ENCODE assay signal across 16 cellular contexts in genomic region chr7:134083766-134084487, GRCh38. TPM values are rescaled to one million over a fixed set of nuclear protein-coding genes. Genes with fewer than 3 reads are reported as not detected.
A peak's percentile ranks its signal among the peaks of the same experiment; 100 is the strongest.
DNase-seq lines count a peak whose midpoint lies in the region; ATAC-seq, FAIRE-seq and TF ChIP-seq lines count a peak whose summit lies in the region.
"Had no signal": no experiment of that assay in that cellular context is flagged by ENCODE, and none has a peak within 500 bp of the region (broad histone marks: within the 10 kb centered on the region; RNA-seq: fewer than 3 reads in every experiment).

No MANE protein-coding gene starts in this region.

- H3K9me3 ChIP-seq in K562 (replicated peaks; ENCODE audit: control insufficient read depth, insufficient read depth, low read depth, low read length) = peaks cover 6% of the 10 kb centered on the region
- H3K9me3 ChIP-seq: MG63 had no signal

- WGBS in K562 (ENCODE audit: insufficient coverage, low coverage, missing lambda C conversion rate) = 0% methylated on average over 3 of the region's 3 CpGs

- DNase-seq in CD14-positive monocyte (ENCODE audit: low spot score) (no peak), LHCN-M2 (ENCODE audit: low read depth) (peak; percentile 45), K562 (ENCODE audit: extremely low read depth in 1 of 4, low spot score in 3 of 4) (peak; percentile 80 to 90 (median 86)), medulla oblongata (ENCODE audit: extremely low spot score) (peak; percentile 12), NCI-H1092 treated with DMSO at 0.1 percent for 48 hours (lab: John Stamatoyannopoulos, UW) (no peak), GM19239 (ENCODE audit: insufficient read length, low spot score) (no peak)
- no peak for DNase-seq in stimulated activated CD4-positive, alpha-beta T cell treated with anti-CD3 and anti-CD28 coated beads, Interleukin-4, amount 100 ng/mL, for 24 hours
- DNase-seq: activated T-cell treated with anti-CD3 and anti-CD28 coated beads, Interleukin-2, amount 50 U/mL, for 72 hours; CD8-positive, alpha-beta T cell; foreskin melanocyte; left cardiac atrium; MG63; NCI-H2227 treated with DMSO at 0.1 percent for 48 hours had no signal

- POLR2A ChIA-PET in K562 (lab: Yijun Ruan, JAX) = interaction anchor here (0.6 to 1.8 kb wide), 5 partner anchors 9 to 230 kb away, joined by 3 to 4 read pairs (median 3); no protein-coding TSS in a partner anchor

- H3K4me2 ChIP-seq in K562 (ENCODE audit: insufficient read depth, low read length) = peak overlapping the region; percentile 68

- H3K9me3 Mint-ChIP-seq in CD14-positive monocyte = peaks cover 0 to 15% (median 7%) of the 10 kb centered on the region in 7 donors

- H3K36me3 ChIP-seq in K562 (ENCODE audit: control insufficient read depth, insufficient read depth, low read length) = no peaks in the 10 kb centered on the region
- H3K36me3 ChIP-seq: MG63 had no signal

- in situ Hi-C loops in K562 (cut with MboI) = no loop called here

- intact Hi-C loops in CD14-positive monocyte (cut with micrococcal nuclease) = no loop called here
- intact Hi-C loops in K562 (cut with micrococcal nuclease) = no loop called here

- H3K79me2 ChIP-seq in K562 (ENCODE audit: control insufficient read depth, insufficient read depth, low read length) = no peaks in the 10 kb centered on the region

- TF ChIP-seq POLR2A in K562 (conservative IDR thresholded peaks at IDR 0.05) = no peak

- no peaks in the 10 kb centered on the region for H3K9me1 ChIP-seq in K562 (ENCODE audit: control insufficient read depth, insufficient read depth, low read length)

- peaks cover 2 to 4% of the 10 kb centered on the region in 2 donors for H3K36me3 Mint-ChIP-seq in CD14-positive monocyte
- H3K36me3 Mint-ChIP-seq: CD8-positive, alpha-beta T cell had no signal

- TF ChIP-seq CTCF in CD14-positive monocyte (IDR thresholded peaks at IDR 0.05) (no peak), K562 (IDR thresholded peaks at IDR 0.05 in 2 of 3, conservative IDR thresholded peaks at IDR 0.05 in 1 of 3; ENCODE audit: insufficient read depth in 2 of 3, low read depth in 1 of 3, low read length in 3 of 3) (no peak)

- no peaks in the 10 kb centered on the region for H4K20me1 ChIP-seq in K562 (replicated peaks; ENCODE audit: control insufficient read depth, insufficient read depth, low read length)

- peak overlapping the region; percentile 6 to 91 (median 87) for H3K27ac Mint-ChIP-seq in CD14-positive monocyte
- H3K27ac Mint-ChIP-seq: activated T-cell treated with anti-CD3 and anti-CD28 coated beads, Interleukin-2, amount 50 U/mL, for 72 hours; CD8-positive, alpha-beta T cell; WTC11 had no signal

- peak; percentile 97 for TF ChIP-seq EP300 in K562 (IDR thresholded peaks at IDR 0.05; ENCODE audit: low read length)

- FAIRE-seq in K562 (lab: Jason Lieb, UNC) (peak; percentile 86), GM19239 (lab: Jason Lieb, UNC) (no peak)

- H3K4me1 ChIP-seq in K562 (replicated peaks in 1 of 2; ENCODE audit: control insufficient read depth in 2 of 2, insufficient read depth in 2 of 2, low read length in 2 of 2) = peaks cover 7 to 32% of the 10 kb centered on the region in 2 experiments; a peak in 4 of 5 replicates

- TF ChIP-seq RAD21 in K562 (CRISPR knock-in tag; conservative IDR thresholded peaks at IDR 0.05 in 1 of 2, IDR thresholded peaks at IDR 0.05 in 1 of 2) = 0 out of 4 replicates have a peak, but pooled peaks have one; percentile 5 to 16

- peaks cover 28% of the 10 kb centered on the region for H3K4me1 Mint-ChIP-seq in CD14-positive monocyte
- H3K4me1 Mint-ChIP-seq: central memory CD8-positive, alpha-beta T cell had no signal

- H3K4me3 Mint-ChIP-seq in CD14-positive monocyte = no peak overlapping the region
- H3K4me3 Mint-ChIP-seq: activated T-cell treated with anti-CD3 and anti-CD28 coated beads, Interleukin-2, amount 50 U/mL, for 72 hours; CD8-positive, alpha-beta T cell; central memory CD8-positive, alpha-beta T cell; WTC11 had no signal

- no peaks in the 10 kb centered on the region for H3K27me3 ChIP-seq in K562 (ENCODE audit: control insufficient read depth in 2 of 2, insufficient read depth in 2 of 2, low read length in 2 of 2)
- H3K27me3 ChIP-seq: MG63 had no signal

- BruUV-seq in K562 (replicated peaks; lab: Mats Ljungman, UMichigan) = no TSS peak

- ATAC-seq in K562 = peak; percentile 95
- no peak for ATAC-seq in GM21526 (IDR thresholded peaks at IDR 0.05; ENCODE audit: low FRiP score, unreplicated experiment)
- ATAC-seq: activated T-cell treated with anti-CD3 and anti-CD28 coated beads, Interleukin-2, amount 50 U/mL, for 72 hours; CD8-positive, alpha-beta T cell; WTC11 had no signal

- CTCF ChIA-PET in K562 (lab: Yijun Ruan, JAX; ENCODE audit: low intra/inter-chr PET ratio) = no interaction called here

- H2AFZ ChIP-seq in K562 (ENCODE audit: low read depth, low read length) = peak overlapping the region; percentile 59

- no peaks in the 10 kb centered on the region for H3K27me3 Mint-ChIP-seq in CD14-positive monocyte (ENCODE audit: low read depth in 3 of 3)

- H3K27ac ChIP-seq in K562 (ENCODE audit: extremely low read depth, low read depth, low read length) = peak overlapping the region; percentile 70

- no peak overlapping the region for H3K4me3 ChIP-seq in K562
- H3K4me3 ChIP-seq: MG63 had no signal

- peak overlapping the region in 1 of 2 experiments; percentile 21; a peak in 2 of 4 replicates for H3K9ac ChIP-seq in K562 (ENCODE audit: insufficient read depth in 1 of 2, low read depth in 2 of 2, low read length in 2 of 2)

TF ChIP-seq in K562, 482 proteins besides CTCF, POLR2A, EP300 and RAD21 (continues in another document):
- peak; percentile 84 for TF ChIP-seq TEAD4 (IDR thresholded peaks at IDR 0.05; ENCODE audit: low read length)
- no peak for TF ChIP-seq TEAD4 (CRISPR knock-in tag; IDR thresholded peaks at IDR 0.05; ENCODE audit: borderline replicate concordance)
- peak in 1 of 3 experiments; percentile 70; a peak in 1 of 6 replicates for TF ChIP-seq ZBTB11 (CRISPR knock-in tag; IDR thresholded peaks at IDR 0.05)
- peak; percentile 87 for TF ChIP-seq FOS (IDR thresholded peaks at IDR 0.05; ENCODE audit: extremely low read depth, insufficient read length)
- TF ChIP-seq NFE2 (IDR thresholded peaks at IDR 0.05; ENCODE audit: low read depth) = peak; percentile 76
- no peak for TF ChIP-seq ZNF668 (CRISPR knock-in tag; IDR thresholded peaks at IDR 0.05)
- TF ChIP-seq EHMT2 (IDR thresholded peaks at IDR 0.05) = peak; percentile 55; the same call in 1 of the 2 replicates
- TF ChIP-seq ZNF717 (CRISPR knock-in tag; IDR thresholded peaks at IDR 0.05) = 0 out of 2 replicates have a peak, but pooled peaks have one; percentile 42

RNA-seq across cellular contexts. Expression of gene LRGUK, which starts 43.2 kb away (rescaled TPM):
- polyA plus RNA-seq in CD14-positive monocyte (not detected), K562 (2011; rRNA removed) (0.15 and 0.21 TPM in 2 replicates), K562 (2014; fragmentation: Illumina TruSeq; extraction: Trizol) (0.18 and 0.21 TPM in 2 replicates), K562 (2014; fragmentation: Nextera tagmentation; extraction: Ambion mirVana) (under 1 TPM; 0.04 TPM), K562 (2014; rRNA removed) (0.07 and 0.16 TPM in 2 replicates)
- total RNA-seq in LHCN-M2 (2014; rRNA removed) (0.23 and 0.83 TPM in 2 replicates), K562 (2014; rRNA removed) (0.18 and 0.24 TPM in 2 replicates), K562 (2014; rRNA removed; fragmentation: Illumina TruSeq; extraction: Trizol) (0.18 and 0.22 TPM in 2 replicates), K562 (2015; rRNA removed; fragmentation: Illumina TruSeq; extraction: Trizol) (0.26 and 0.33 TPM in 2 replicates), K562 (2021) (0.13 TPM in 2 replicates)
- 0.11 TPM for polyA plus RNA-seq in LHCN-M2 (2012)
- 0.56 and 0.60 TPM in 2 replicates for total RNA-seq in K562 (2011; cell fraction: chromatin; rRNA removed; ENCODE audit: low replicate concordance)
- total RNA-seq in K562 (2011; cell fraction: nucleolus; rRNA removed) = 0.17 and 0.53 TPM in 2 replicates
- total RNA-seq in K562 (2011; cell fraction: nucleoplasm; rRNA removed) = 1.3 TPM in 1 of 2 replicates, not detected in the other
- 0.01 and 0.09 TPM in 2 replicates for polyA plus RNA-seq in K562 (2011; cell fraction: cytosol; rRNA removed)
- polyA plus RNA-seq in K562 (2011; cell fraction: nucleus; rRNA removed) = 0.43 and 0.46 TPM in 2 replicates
- 0.10 and 0.33 TPM in 2 replicates for polyA plus RNA-seq in K562 (2012)
- polyA minus RNA-seq in K562 (2011; rRNA and poly(A)+ RNA removed) = 0.42 and 1.2 TPM in 2 replicates
- polyA minus RNA-seq in K562 (2011; cell fraction: cytosol; rRNA and poly(A)+ RNA removed) = not detected in 2 replicates
- polyA minus RNA-seq in K562 (2011; cell fraction: nucleus; rRNA and poly(A)+ RNA removed) = 0.33 and 1.3 TPM in 2 replicates

Comparison
In these comparisons a context has a peak if more than half of its experiments do, and no peak if none do; other contexts are left out.
1. DNase-seq: peak in LHCN-M2 (single experiment), K562 (4 of 4) and medulla oblongata (single experiment); none in CD14-positive monocyte (single experiment), NCI-H1092 treated with DMSO at 0.1 percent for 48 hours (single experiment), stimulated activated CD4-positive, alpha-beta T cell treated with anti-CD3 and anti-CD28 coated beads, Interleukin-4, amount 100 ng/mL, for 24 hours (single experiment) and GM19239 (single experiment).